ENCODE assay signal across 21 cellular contexts in genomic region chr3:46922426-46922825, GRCh38. TPM values are rescaled to one million over a fixed set of nuclear protein-coding genes. Genes with fewer than 3 reads are reported as not detected.
DNase-seq lines count a peak whose midpoint lies in the region; ATAC-seq lines count a peak whose summit lies in the region.
"Had no signal": no experiment of that assay in that cellular context is flagged by ENCODE, and none has a peak within 500 bp of the region (broad histone marks: within the 10 kb centered on the region; RNA-seq: fewer than 3 reads in every experiment).

No MANE protein-coding gene starts in this region.

- intact Hi-C loops in posterior vena cava (cut with DNase I), result loop anchor here (5.0 to 10.0 kb wide), 2 partner anchors 75 to 242 kb away; partner anchors contain the start of gene SETD2 (in 1 of the 2)

- H3K27ac Mint-ChIP-seq in activated T-cell treated with anti-CD3 and anti-CD28 coated beads, Interleukin-2, amount 50 U/mL, for 24 hours, result peak overlapping the region; percentile 47
- peak overlapping the region; percentile 29 for H3K27ac Mint-ChIP-seq in central memory CD8-positive, alpha-beta T cell (ENCODE audit: low read depth)
- peak overlapping the region; percentile 51 for H3K27ac Mint-ChIP-seq in stimulated activated naive B cell treated with anti-CD40 and anti-IgM and Interleukin-4, amounts not matched to agents 10 μg/mL and 1 μg/mL and 100 μg/mL, for 72 hours

- no peak overlapping the region for H3K4me3 Mint-ChIP-seq in activated T-cell treated with anti-CD3 and anti-CD28 coated beads, Interleukin-2, amount 50 U/mL, for 24 hours
- no peak overlapping the region for H3K4me3 Mint-ChIP-seq in activated T-cell treated with anti-CD3 and anti-CD28 coated beads, Interleukin-2, amount 50 U/mL, for 4 hours
- no peak overlapping the region for H3K4me3 Mint-ChIP-seq in central memory CD8-positive, alpha-beta T cell
- H3K4me3 Mint-ChIP-seq in stimulated activated naive B cell treated with anti-CD40 and anti-IgM and Interleukin-4, amounts not matched to agents 10 μg/mL and 1 μg/mL and 100 μg/mL, for 72 hours, result no peak overlapping the region
- H3K4me3 Mint-ChIP-seq: CD4-positive, alpha-beta memory T cell had no signal

- no peaks in the 10 kb centered on the region for H3K9me3 Mint-ChIP-seq in activated T-cell treated with anti-CD3 and anti-CD28 coated beads, Interleukin-2, amount 50 U/mL, for 24 hours
- no peaks in the 10 kb centered on the region for H3K9me3 Mint-ChIP-seq in activated T-cell treated with anti-CD3 and anti-CD28 coated beads, Interleukin-2, amount 50 U/mL, for 4 hours
- no peaks in the 10 kb centered on the region for H3K9me3 Mint-ChIP-seq in central memory CD8-positive, alpha-beta T cell
- peaks cover 5% of the 10 kb centered on the region in 2 donors for H3K9me3 Mint-ChIP-seq in stimulated activated naive B cell treated with anti-CD40 and anti-IgM and Interleukin-4, amounts not matched to agents 10 μg/mL and 1 μg/mL and 100 μg/mL, for 72 hours
- H3K9me3 Mint-ChIP-seq: CD4-positive, alpha-beta memory T cell had no signal

- no peak for ATAC-seq in activated T-cell treated with anti-CD3 and anti-CD28 coated beads, Interleukin-2, amount 50 U/mL, for 4 hours
- ATAC-seq in central memory CD8-positive, alpha-beta T cell (replicated peaks; ENCODE audit: extremely low read depth, poor library complexity, severe bottlenecking), result no peak
- no peak for ATAC-seq in stimulated activated naive B cell treated with anti-CD40 and anti-IgM and Interleukin-4, amounts not matched to agents 10 μg/mL and 1 μg/mL and 100 μg/mL, for 72 hours (replicated peaks)

- H3K4me1 Mint-ChIP-seq in activated T-cell treated with anti-CD3 and anti-CD28 coated beads, Interleukin-2, amount 50 U/mL, for 24 hours (ENCODE audit: low read depth), result peaks cover 13% of the 10 kb centered on the region
- H3K4me1 Mint-ChIP-seq in activated T-cell treated with anti-CD3 and anti-CD28 coated beads, Interleukin-2, amount 50 U/mL, for 4 hours (ENCODE audit: low read depth), result peaks cover 27% of the 10 kb centered on the region
- H3K4me1 Mint-ChIP-seq in central memory CD8-positive, alpha-beta T cell, result peaks cover 28% of the 10 kb centered on the region
- H3K4me1 Mint-ChIP-seq in stimulated activated naive B cell treated with anti-CD40 and anti-IgM and Interleukin-4, amounts not matched to agents 10 μg/mL and 1 μg/mL and 100 μg/mL, for 72 hours, result peaks cover 37 to 47% of the 10 kb centered on the region in 2 donors

- DNase-seq in activated T-cell treated with anti-CD3 and anti-CD28 coated beads, Interleukin-2, amount 50 U/mL, for 24 hours, result no peak
- DNase-seq in activated T-cell treated with anti-CD3 and anti-CD28 coated beads, Interleukin-2, amount 50 U/mL, for 4 hours, result no peak
- no peak for DNase-seq in central memory CD8-positive, alpha-beta T cell (ENCODE audit: low spot score in 2 of 2)
- DNase-seq in posterior vena cava (ENCODE audit: low spot score) (peak; percentile 38), hepatic stellate cell (ENCODE audit: low spot score) (no peak), D341Med (ENCODE audit: low spot score) (no peak), AML-193 (lab: John Stamatoyannopoulos, UW) (no peak)
- no peak for DNase-seq in stimulated activated naive B cell treated with anti-CD40 and anti-IgM and Interleukin-4, amounts not matched to agents 10 μg/mL and 1 μg/mL and 100 μg/mL, for 72 hours
- DNase-seq: CD4-positive, alpha-beta memory T cell; DMS 273 treated with DMSO at 0.1 percent for 48 hours; DMS79 treated with DMSO at 0.1 percent for 48 hours; GF-D8; NCI-H1092; NCI-H1417 treated with DMSO at 0.1 percent for 48 hours; NCI-H1694 treated with DMSO at 0.1 percent for 48 hours; NCI-H2081; NCI-H2227 treated with DMSO at 0.1 percent for 48 hours; NCI-H526 treated with DMSO at 0.1 percent for 48 hours; SHP77 had no signal

- H3K36me3 Mint-ChIP-seq in activated T-cell treated with anti-CD3 and anti-CD28 coated beads, Interleukin-2, amount 50 U/mL, for 24 hours (ENCODE audit: low read depth), result peaks cover 96% of the 10 kb centered on the region
- H3K36me3 Mint-ChIP-seq in activated T-cell treated with anti-CD3 and anti-CD28 coated beads, Interleukin-2, amount 50 U/mL, for 4 hours (ENCODE audit: insufficient read depth), result peaks cover 41% of the 10 kb centered on the region
- H3K36me3 Mint-ChIP-seq in central memory CD8-positive, alpha-beta T cell (ENCODE audit: insufficient read depth), result peaks cover 45% of the 10 kb centered on the region
- H3K36me3 Mint-ChIP-seq in stimulated activated naive B cell treated with anti-CD40 and anti-IgM and Interleukin-4, amounts not matched to agents 10 μg/mL and 1 μg/mL and 100 μg/mL, for 72 hours, result peaks cover 63 to 76% of the 10 kb centered on the region in 2 donors

- no peaks in the 10 kb centered on the region for H3K27me3 Mint-ChIP-seq in activated T-cell treated with anti-CD3 and anti-CD28 coated beads, Interleukin-2, amount 50 U/mL, for 24 hours
- H3K27me3 Mint-ChIP-seq in activated T-cell treated with anti-CD3 and anti-CD28 coated beads, Interleukin-2, amount 50 U/mL, for 4 hours (ENCODE audit: low read depth), result no peaks in the 10 kb centered on the region
- no peaks in the 10 kb centered on the region for H3K27me3 Mint-ChIP-seq in central memory CD8-positive, alpha-beta T cell
- no peaks in the 10 kb centered on the region for H3K27me3 Mint-ChIP-seq in stimulated activated naive B cell treated with anti-CD40 and anti-IgM and Interleukin-4, amounts not matched to agents 10 μg/mL and 1 μg/mL and 100 μg/mL, for 72 hours
- H3K27me3 Mint-ChIP-seq: CD4-positive, alpha-beta memory T cell had no signal

RNA-seq across cellular contexts. Expression of gene PTH1R, which starts 44.9 kb away (rescaled TPM):
- total RNA-seq in activated T-cell treated with anti-CD3 and anti-CD28 coated beads, Interleukin-2, amount 50 U/mL, for 4 hours, result not detected
- total RNA-seq in posterior vena cava, result 10 to 100 TPM in 1 of 2 donors, 1 to 10 TPM in 1; 5.8 to 17.9 TPM
- total RNA-seq: CD4-positive, alpha-beta memory T cell; SK-MEL-5 had no signal

RNA-seq across cellular contexts. Expression of gene CCDC12, which starts 54.1 kb away (rescaled TPM):
- 10 to 100 TPM; 75.9 to 77.6 (median 76.5) TPM for total RNA-seq in activated T-cell treated with anti-CD3 and anti-CD28 coated beads, Interleukin-2, amount 50 U/mL, for 4 hours
- 10 to 100 TPM; 21.5 to 26.0 TPM for total RNA-seq in posterior vena cava

RNA-seq across cellular contexts. Expression of gene NBEAL2, which starts 57.0 kb away (rescaled TPM):
- total RNA-seq in activated T-cell treated with anti-CD3 and anti-CD28 coated beads, Interleukin-2, amount 50 U/mL, for 4 hours, result 10 to 100 TPM; 75.5 to 86.9 (median 80.7) TPM
- total RNA-seq in posterior vena cava, result 10 to 100 TPM; 26.0 to 33.1 TPM

RNA-seq across cellular contexts. Expression of gene MYL3, which starts 59.2 kb away (rescaled TPM):
- total RNA-seq in activated T-cell treated with anti-CD3 and anti-CD28 coated beads, Interleukin-2, amount 50 U/mL, for 4 hours, result not detected
- total RNA-seq in posterior vena cava, result 1 to 10 TPM; 3.2 to 5.9 TPM
- total RNA-seq: CD4-positive, alpha-beta memory T cell; NCI-H460; SK-MEL-5 had no signal

Comparison
In these comparisons a context has a peak if more than half of its experiments do, and no peak if none do; other contexts are left out.
1. RNA of gene PTH1R, which starts 44.9 kb away (total RNA-seq): 5.8 to 17.9 TPM in posterior vena cava; not detected in activated T-cell treated with anti-CD3 and anti-CD28 coated beads, Interleukin-2, amount 50 U/mL, for 4 hours; every median in the first group is over 4 times any median in the second.
2. Peak in every context shown above with its lines, with median percentiles within 50 percentile points of each other: H3K27ac Mint-ChIP-seq.